ENCODE assay signal across 8 cellular contexts in the genomic region with DNA sequence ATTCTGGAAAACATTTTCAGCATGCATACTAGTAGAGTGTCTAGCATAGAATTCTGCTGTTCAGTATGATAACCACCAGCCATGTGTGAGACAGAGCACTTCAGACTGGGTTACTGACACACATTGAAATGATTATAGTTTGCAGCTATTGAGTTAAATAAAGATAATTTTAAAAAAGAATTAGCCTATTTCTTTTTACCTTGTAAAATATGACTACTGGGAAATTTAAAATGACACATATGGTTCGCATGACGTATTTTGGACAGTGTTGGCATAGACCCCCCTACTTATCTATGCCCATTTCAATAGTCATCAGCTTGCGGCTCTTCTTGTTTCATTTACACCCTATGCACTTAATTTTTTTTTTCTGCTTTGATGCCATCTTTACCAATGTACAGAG.
"Had no signal": no experiment of that assay in that cellular context is flagged by ENCODE, and none has a peak within 500 bp of the region (broad histone marks: within the 10 kb centered on the region; RNA-seq: fewer than 3 reads in every experiment).

No MANE protein-coding gene starts in this region.

- ATAC-seq: HCT116 had no signal

- H3K9ac ChIP-seq: GM23248 had no signal

- H3K27ac Mint-ChIP-seq: HFFc6 had no signal

- H3K27ac ChIP-seq: GM23248, HL-60 had no signal

- DNase-seq: GM23248, GOT3, H7, HFFc6, IMR-90 had no signal

- H3K4me3 Mint-ChIP-seq: HFFc6 had no signal

- H3K36me3 ChIP-seq: HAP-1 had no signal

- H3K4me1 ChIP-seq: HAP-1 had no signal

- H3K9me3 ChIP-seq: HAP-1 had no signal

- H2AFZ ChIP-seq: GM23248 had no signal

- H3K4me3 ChIP-seq: GM23248, HAP-1 had no signal
